In the genomic region with DNA sequence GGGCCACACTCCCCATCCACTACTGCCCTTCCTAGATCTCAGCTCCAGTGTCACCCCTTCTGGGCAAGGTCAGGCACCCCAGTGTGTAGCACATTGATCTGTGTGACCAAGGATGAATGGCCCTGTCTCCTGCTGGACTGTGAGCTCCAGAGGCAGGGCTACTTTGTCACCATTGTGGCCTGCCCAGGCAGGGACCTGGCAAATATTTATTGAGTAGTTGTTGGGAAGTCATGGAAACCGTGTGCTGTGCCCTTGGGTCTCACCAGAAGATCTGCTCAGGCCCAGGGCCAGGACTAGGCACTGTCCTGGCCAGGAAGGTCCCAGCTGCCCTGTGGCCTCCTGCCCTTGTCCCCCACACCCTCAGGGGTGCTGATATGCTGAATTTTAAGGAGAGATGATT, we compare ENCODE assay signal across 1 cellular context.
TF ChIP-seq lines count a peak whose summit lies in the region.

No MANE protein-coding gene starts in this region.

TF ChIP-seq in HCT116, 20 proteins besides CTCF, POLR2A, EP300 and RAD21:
- TF ChIP-seq, protein P1, sequence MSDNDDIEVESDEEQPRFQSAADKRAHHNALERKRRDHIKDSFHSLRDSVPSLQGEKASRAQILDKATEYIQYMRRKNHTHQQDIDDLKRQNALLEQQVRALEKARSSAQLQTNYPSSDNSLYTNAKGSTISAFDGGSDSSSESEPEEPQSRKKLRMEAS (IDR thresholded peaks at IDR 0.05) = no peak
- TF ChIP-seq, protein P2, sequence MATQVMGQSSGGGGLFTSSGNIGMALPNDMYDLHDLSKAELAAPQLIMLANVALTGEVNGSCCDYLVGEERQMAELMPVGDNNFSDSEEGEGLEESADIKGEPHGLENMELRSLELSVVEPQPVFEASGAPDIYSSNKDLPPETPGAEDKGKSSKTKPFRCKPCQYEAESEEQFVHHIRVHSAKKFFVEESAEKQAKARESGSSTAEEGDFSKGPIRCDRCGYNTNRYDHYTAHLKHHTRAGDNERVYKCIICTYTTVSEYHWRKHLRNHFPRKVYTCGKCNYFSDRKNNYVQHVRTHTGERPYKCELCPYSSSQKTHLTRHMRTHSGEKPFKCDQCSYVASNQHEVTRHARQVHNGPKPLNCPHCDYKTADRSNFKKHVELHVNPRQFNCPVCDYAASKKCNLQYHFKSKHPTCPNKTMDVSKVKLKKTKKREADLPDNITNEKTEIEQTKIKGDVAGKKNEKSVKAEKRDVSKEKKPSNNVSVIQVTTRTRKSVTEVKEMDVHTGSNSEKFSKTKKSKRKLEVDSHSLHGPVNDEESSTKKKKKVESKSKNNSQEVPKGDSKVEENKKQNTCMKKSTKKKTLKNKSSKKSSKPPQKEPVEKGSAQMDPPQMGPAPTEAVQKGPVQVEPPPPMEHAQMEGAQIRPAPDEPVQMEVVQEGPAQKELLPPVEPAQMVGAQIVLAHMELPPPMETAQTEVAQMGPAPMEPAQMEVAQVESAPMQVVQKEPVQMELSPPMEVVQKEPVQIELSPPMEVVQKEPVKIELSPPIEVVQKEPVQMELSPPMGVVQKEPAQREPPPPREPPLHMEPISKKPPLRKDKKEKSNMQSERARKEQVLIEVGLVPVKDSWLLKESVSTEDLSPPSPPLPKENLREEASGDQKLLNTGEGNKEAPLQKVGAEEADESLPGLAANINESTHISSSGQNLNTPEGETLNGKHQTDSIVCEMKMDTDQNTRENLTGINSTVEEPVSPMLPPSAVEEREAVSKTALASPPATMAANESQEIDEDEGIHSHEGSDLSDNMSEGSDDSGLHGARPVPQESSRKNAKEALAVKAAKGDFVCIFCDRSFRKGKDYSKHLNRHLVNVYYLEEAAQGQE (IDR thresholded peaks at IDR 0.05; ENCODE audit: low read depth) = no peak
- TF ChIP-seq, protein P3, sequence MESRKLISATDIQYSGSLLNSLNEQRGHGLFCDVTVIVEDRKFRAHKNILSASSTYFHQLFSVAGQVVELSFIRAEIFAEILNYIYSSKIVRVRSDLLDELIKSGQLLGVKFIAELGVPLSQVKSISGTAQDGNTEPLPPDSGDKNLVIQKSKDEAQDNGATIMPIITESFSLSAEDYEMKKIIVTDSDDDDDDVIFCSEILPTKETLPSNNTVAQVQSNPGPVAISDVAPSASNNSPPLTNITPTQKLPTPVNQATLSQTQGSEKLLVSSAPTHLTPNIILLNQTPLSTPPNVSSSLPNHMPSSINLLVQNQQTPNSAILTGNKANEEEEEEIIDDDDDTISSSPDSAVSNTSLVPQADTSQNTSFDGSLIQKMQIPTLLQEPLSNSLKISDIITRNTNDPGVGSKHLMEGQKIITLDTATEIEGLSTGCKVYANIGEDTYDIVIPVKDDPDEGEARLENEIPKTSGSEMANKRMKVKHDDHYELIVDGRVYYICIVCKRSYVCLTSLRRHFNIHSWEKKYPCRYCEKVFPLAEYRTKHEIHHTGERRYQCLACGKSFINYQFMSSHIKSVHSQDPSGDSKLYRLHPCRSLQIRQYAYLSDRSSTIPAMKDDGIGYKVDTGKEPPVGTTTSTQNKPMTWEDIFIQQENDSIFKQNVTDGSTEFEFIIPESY (IDR thresholded peaks at IDR 0.05; ENCODE audit: extremely low read depth, insufficient replicate concordance, low read length) = no peak
- TF ChIP-seq CEBPB (IDR thresholded peaks at IDR 0.05; ENCODE audit: low read depth) = no peak
- TF ChIP-seq CBX3 (IDR thresholded peaks at IDR 0.05; ENCODE audit: low read depth) = no peak
- TF ChIP-seq YY1 (IDR thresholded peaks at IDR 0.05; ENCODE audit: extremely low read depth, insufficient replicate concordance, low read depth, low read length) = no peak
- TF ChIP-seq SIN3A (IDR thresholded peaks at IDR 0.05; ENCODE audit: low read depth) = no peak
- no peak for TF ChIP-seq EGR1 (IDR thresholded peaks at IDR 0.05; ENCODE audit: low read depth)
- TF ChIP-seq SP1 (IDR thresholded peaks at IDR 0.05; ENCODE audit: low read depth) = no peak
- no peak for TF ChIP-seq ZNF274 (IDR thresholded peaks at IDR 0.05; ENCODE audit: low read depth, low read length)
- no peak for TF ChIP-seq FOSL1 (IDR thresholded peaks at IDR 0.05; ENCODE audit: low read depth)
- no peak for TF ChIP-seq SRF (IDR thresholded peaks at IDR 0.05; ENCODE audit: low read depth)
- TF ChIP-seq TCF7L2 (IDR thresholded peaks at IDR 0.05; ENCODE audit: borderline replicate concordance, extremely low read depth, insufficient read depth, insufficient read length) = no peak
